ENCODE assay signal across 17 cellular contexts in the genomic region with DNA sequence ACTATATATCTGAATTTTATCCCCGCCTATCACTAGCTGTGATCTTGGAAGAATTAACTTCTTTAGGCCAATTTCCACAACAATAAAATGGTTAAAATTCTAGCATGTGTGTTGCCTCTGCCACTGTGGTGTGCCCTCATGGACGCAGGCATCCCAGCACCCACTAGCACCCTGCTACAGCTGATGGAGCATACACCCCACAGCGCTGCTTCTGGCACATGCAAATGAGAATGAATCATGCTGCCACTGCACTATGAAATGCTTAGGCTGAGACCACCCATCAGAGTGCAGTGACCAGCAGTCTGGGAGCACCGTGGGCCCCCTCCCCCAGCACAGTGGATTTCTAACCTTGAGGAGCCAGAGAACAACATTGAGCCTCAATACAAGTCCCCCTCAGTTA.
"Had no signal": no experiment of that assay in that cellular context is flagged by ENCODE, and none has a peak within 500 bp of the region (broad histone marks: within the 10 kb centered on the region; RNA-seq: fewer than 3 reads in every experiment).

No MANE protein-coding gene starts in this region.

- FAIRE-seq: colon, endothelial cell of umbilical vein, frontal cortex, keratinocyte had no signal

- H3K9me3 Mint-ChIP-seq: naive thymus-derived CD4-positive, alpha-beta T cell had no signal

- ATAC-seq: gastroesophageal sphincter; left cardiac atrium; left ventricle myocardium superior; naive thymus-derived CD4-positive, alpha-beta T cell had no signal

- H3K4me3 ChIP-seq: coronary artery, dorsolateral prefrontal cortex, esophagus muscularis mucosa, gastroesophageal sphincter, heart left ventricle, left lung, lower lobe of right lung had no signal

- H3K4me1 ChIP-seq: esophagus muscularis mucosa, foreskin keratinocyte, gastroesophageal sphincter, heart left ventricle, left lung, lower lobe of right lung had no signal

- H3K27ac ChIP-seq: coronary artery, dorsolateral prefrontal cortex, esophagus muscularis mucosa, foreskin keratinocyte, gastroesophageal sphincter, heart left ventricle, left lung, lower lobe of right lung had no signal

- H3K36me3 ChIP-seq: esophagus muscularis mucosa, gastroesophageal sphincter, heart left ventricle, left lung, lower lobe of right lung had no signal

- H3K27ac Mint-ChIP-seq: naive thymus-derived CD4-positive, alpha-beta T cell had no signal

- H3K9me3 ChIP-seq: esophagus muscularis mucosa, gastroesophageal sphincter, heart left ventricle, left lung, lower lobe of right lung had no signal

- H3K36me3 Mint-ChIP-seq: naive thymus-derived CD4-positive, alpha-beta T cell had no signal

- DNase-seq: dorsolateral prefrontal cortex; effector CD4-positive, alpha-beta T cell; effector memory CD4-positive, alpha-beta T cell; heart left ventricle; left cardiac atrium; left lung; left ventricle myocardium superior; lower lobe of right lung had no signal

- H3K27me3 ChIP-seq: dorsolateral prefrontal cortex, esophagus muscularis mucosa, foreskin keratinocyte, gastroesophageal sphincter, heart left ventricle, left lung had no signal

- H3K4me3 Mint-ChIP-seq: naive thymus-derived CD4-positive, alpha-beta T cell had no signal
